In genomic region chr4:109879081-109879480, GRCh38 we compare ENCODE assay signal across 22 cellular contexts. TPM values are rescaled to one million over a fixed set of nuclear protein-coding genes. Genes with fewer than 3 reads are reported as not detected.
DNase-seq lines count a peak whose midpoint lies in the region; ATAC-seq, FAIRE-seq and TF ChIP-seq lines count a peak whose summit lies in the region.
"Had no signal": no experiment of that assay in that cellular context is flagged by ENCODE, and none has a peak within 500 bp of the region (broad histone marks: within the 10 kb centered on the region; RNA-seq: fewer than 3 reads in every experiment).

No MANE protein-coding gene starts in this region.

- no peaks in the 10 kb centered on the region for H3K9me3 Mint-ChIP-seq in activated CD4-positive, alpha-beta memory T cell treated with anti-CD3 and anti-CD28 coated beads for 36 hours
- H3K9me3 Mint-ChIP-seq: CD8-positive, alpha-beta memory T cell had no signal

- in situ Hi-C loops in K562 (cut with MboI) (no loop called here), transverse colon (cut with MboI; ENCODE audit: low pct_ligation_motif_present in 1 of 4, low pct_unique_long_range_greater_than_20kb in 1 of 4, low sequenced_read_pairs in 3 of 4) (no loop called here)

- BruUV-seq in K562 (replicated peaks; lab: Mats Ljungman, UMichigan), result no TSS peak

- no peaks in the 10 kb centered on the region for H3K4me1 Mint-ChIP-seq in activated CD4-positive, alpha-beta memory T cell treated with anti-CD3 and anti-CD28 coated beads for 36 hours (ENCODE audit: low read depth)
- H3K4me1 Mint-ChIP-seq: CD8-positive, alpha-beta memory T cell had no signal

- H3K4me3 ChIP-seq in K562 (no peak overlapping the region), pancreas (no peak overlapping the region), transverse colon (no peak overlapping the region)
- H3K4me3 ChIP-seq: SJSA1 had no signal

- H3K27me3 ChIP-seq in K562 (ENCODE audit: control insufficient read depth in 2 of 2, insufficient read depth in 2 of 2, low read length in 2 of 2), result peaks cover 0 to 19% of the 10 kb centered on the region in 2 experiments; a peak in 2 of 5 replicates
- no peaks in the 10 kb centered on the region for H3K27me3 ChIP-seq in pancreas
- H3K27me3 ChIP-seq in transverse colon, result no peaks in the 10 kb centered on the region
- H3K27me3 ChIP-seq: SJSA1 had no signal

- H3K4me2 ChIP-seq in K562 (ENCODE audit: insufficient read depth, low read length), result no peak overlapping the region

- H3K27ac ChIP-seq in K562 (ENCODE audit: extremely low read depth, low read depth, low read length), result no peak overlapping the region
- no peak overlapping the region for H3K27ac ChIP-seq in pancreas
- H3K27ac ChIP-seq in transverse colon, result no peak overlapping the region
- H3K27ac ChIP-seq: SJSA1 had no signal

- TF ChIP-seq CTCF in K562 (IDR thresholded peaks at IDR 0.05 in 2 of 3, conservative IDR thresholded peaks at IDR 0.05 in 1 of 3; ENCODE audit: insufficient read depth in 2 of 3, low read depth in 1 of 3, low read length in 3 of 3) (no peak), pancreas (IDR thresholded peaks at IDR 0.05) (no peak), transverse colon (IDR thresholded peaks at IDR 0.05) (no peak)

- TF ChIP-seq EP300 in K562 (IDR thresholded peaks at IDR 0.05; ENCODE audit: low read length) (no peak), transverse colon (IDR thresholded peaks at IDR 0.05; ENCODE audit: low read depth) (no peak)

- no peak for TF ChIP-seq RAD21 in K562 (CRISPR knock-in tag; conservative IDR thresholded peaks at IDR 0.05 in 1 of 2, IDR thresholded peaks at IDR 0.05 in 1 of 2)

- H3K4me1 ChIP-seq in K562 (replicated peaks in 1 of 2; ENCODE audit: control insufficient read depth in 2 of 2, insufficient read depth in 2 of 2, low read length in 2 of 2), result 0 out of 5 replicates have a peak, but pooled peaks cover 0 to under 1% of the 10 kb centered on the region in 2 experiments
- H3K4me1 ChIP-seq in pancreas, result peaks cover 0 to 10% (median 8%) of the 10 kb centered on the region in 3 donors
- H3K4me1 ChIP-seq in transverse colon, result no peaks in the 10 kb centered on the region
- H3K4me1 ChIP-seq: SJSA1 had no signal

- ATAC-seq in K562, result peak; percentile 20; the same call in 2 of the 3 replicates
- peak; percentile 8 to 44 (median 40) for ATAC-seq in pancreas

- H3K9me3 ChIP-seq in K562 (replicated peaks; ENCODE audit: control insufficient read depth, insufficient read depth, low read depth, low read length), result no peaks in the 10 kb centered on the region
- no peaks in the 10 kb centered on the region for H3K9me3 ChIP-seq in pancreas
- H3K9me3 ChIP-seq in transverse colon, result no peaks in the 10 kb centered on the region
- H3K9me3 ChIP-seq: SJSA1 had no signal

- peaks cover 4% of the 10 kb centered on the region for H3K27me3 Mint-ChIP-seq in activated CD4-positive, alpha-beta memory T cell treated with anti-CD3 and anti-CD28 coated beads for 36 hours

- FAIRE-seq in K562 (lab: Jason Lieb, UNC) (no peak), pancreas (lab: Jason Lieb, UNC) (no peak)

- H3K36me3 ChIP-seq in K562 (ENCODE audit: control insufficient read depth, insufficient read depth, low read length), result no peaks in the 10 kb centered on the region
- no peaks in the 10 kb centered on the region for H3K36me3 ChIP-seq in pancreas
- no peaks in the 10 kb centered on the region for H3K36me3 ChIP-seq in transverse colon
- H3K36me3 ChIP-seq: SJSA1 had no signal

- TF ChIP-seq POLR2A in K562 (conservative IDR thresholded peaks at IDR 0.05) (no peak), transverse colon (IDR thresholded peaks at IDR 0.05) (no peak)

- H3K4me3 Mint-ChIP-seq in activated CD4-positive, alpha-beta memory T cell treated with anti-CD3 and anti-CD28 coated beads for 36 hours, result no peak overlapping the region
- H3K4me3 Mint-ChIP-seq: CD8-positive, alpha-beta memory T cell had no signal

- no peaks in the 10 kb centered on the region for H4K20me1 ChIP-seq in K562 (replicated peaks; ENCODE audit: control insufficient read depth, insufficient read depth, low read length)

- no peak overlapping the region for H2AFZ ChIP-seq in K562 (ENCODE audit: low read depth, low read length)

- intact Hi-C loops in K562 (cut with micrococcal nuclease), result no loop called here
- intact Hi-C loops in pancreas (cut with DNase I), result no loop called here
- intact Hi-C loops in activated CD4-positive, alpha-beta memory T cell treated with anti-CD3 and anti-CD28 coated beads for 36 hours (cut with micrococcal nuclease), result no loop called here
- intact Hi-C loops in transverse colon (cut with DNase I; ENCODE audit: low total_unique reads), result no loop called here

- CTCF ChIA-PET in K562 (lab: Yijun Ruan, JAX; ENCODE audit: low intra/inter-chr PET ratio), result no interaction called here
- CTCF ChIA-PET in activated CD4-positive, alpha-beta memory T cell treated with anti-CD3 and anti-CD28 coated beads for 36 hours (lab: Charles Lee), result no interaction called here

- H3K9ac ChIP-seq in K562 (ENCODE audit: insufficient read depth in 1 of 2, low read depth in 2 of 2, low read length in 2 of 2), result peak overlapping the region in 1 of 2 experiments; percentile 56; a peak in 1 of 4 replicates

- H3K36me3 Mint-ChIP-seq in activated CD4-positive, alpha-beta memory T cell treated with anti-CD3 and anti-CD28 coated beads for 36 hours, result no peaks in the 10 kb centered on the region

- no peak overlapping the region for H3K27ac Mint-ChIP-seq in activated CD4-positive, alpha-beta memory T cell treated with anti-CD3 and anti-CD28 coated beads for 36 hours
- H3K27ac Mint-ChIP-seq: CD8-positive, alpha-beta memory T cell had no signal

- DNase-seq in DMS79 treated with DMSO at 0.1 percent for 48 hours (lab: John Stamatoyannopoulos, UW) (peak; percentile 5), DMS79 (lab: John Stamatoyannopoulos, UW) (no peak), COR-L47 (lab: John Stamatoyannopoulos, UW) (peak; percentile 1), K562 (ENCODE audit: extremely low read depth in 1 of 4, low spot score in 3 of 4) (no peak), pancreas (peak; percentile 44 to 77 (median 62)), transverse colon (no peak), epidermal melanocyte (ENCODE audit: insufficient read length, low spot score) (no peak)
- no peak for DNase-seq in activated CD4-positive, alpha-beta memory T cell treated with anti-CD3 and anti-CD28 coated beads for 36 hours
- DNase-seq: 8988T; AML-193; C1 segment of cervical spinal cord; CD8-positive, alpha-beta memory T cell; H7; KBM-7; MM.1S; NCI-H1048; NCI-H1436; NCI-H187 treated with DMSO at 0.1 percent for 48 hours; NCI-H226; NCI-H524 had no signal

- H3K9me1 ChIP-seq in K562 (ENCODE audit: control insufficient read depth, insufficient read depth, low read length), result peaks cover 3% of the 10 kb centered on the region

- POLR2A ChIA-PET in K562 (lab: Yijun Ruan, JAX), result interaction anchor here (0.6 to 0.8 kb wide), 4 partner anchors 9 to 39 kb away, joined by 3 to 4 read pairs (median 4); no protein-coding TSS in a partner anchor
- POLR2A ChIA-PET in activated CD4-positive, alpha-beta memory T cell treated with anti-CD3 and anti-CD28 coated beads for 36 hours (lab: Charles Lee), result no interaction called here

- 2% methylated on average over 12 of the region's 12 CpGs for WGBS in K562 (ENCODE audit: insufficient coverage, low coverage, missing lambda C conversion rate)
- 41 to 43% methylated on average over 12 of the region's 12 CpGs for WGBS in pancreas, 2 donors
- WGBS in transverse colon (ENCODE audit: low coverage in 1 of 2), 2 donors, result 82% methylated on average over 12 of the region's 12 CpGs; no CpG with 5 or more reads in 1 of the 2 donors

- H3K79me2 ChIP-seq in K562 (ENCODE audit: control insufficient read depth, insufficient read depth, low read length), result no peaks in the 10 kb centered on the region

RNA-seq across cellular contexts. Expression of gene LRIT3, which starts 31.2 kb away (rescaled TPM):
- 0.19 and 0.60 TPM in 2 replicates for total RNA-seq in K562 (2011; cell fraction: chromatin; rRNA removed; ENCODE audit: low replicate concordance)
- 0.13 and 0.17 TPM in 2 replicates for total RNA-seq in K562 (2011; cell fraction: nucleolus; rRNA removed)
- 0.15 TPM in 1 of 2 replicates, not detected in the other for total RNA-seq in K562 (2011; cell fraction: nucleoplasm; rRNA removed)
- total RNA-seq in K562 (2014; rRNA removed), result not detected in 2 replicates
- total RNA-seq in K562 (2014; rRNA removed; fragmentation: Illumina TruSeq; extraction: Trizol), result 0.04 and 0.10 TPM in 2 replicates
- 0.04 TPM in 1 of 2 replicates, not detected in the other for total RNA-seq in K562 (2015; rRNA removed; fragmentation: Illumina TruSeq; extraction: Trizol)
- total RNA-seq in K562 (2021), result not detected in 2 replicates
- 0.10 and 0.20 TPM in 2 replicates for polyA plus RNA-seq in K562 (2011; rRNA removed)
- 0.03 and 0.16 TPM in 2 replicates for polyA plus RNA-seq in K562 (2011; cell fraction: cytosol; rRNA removed)
- polyA plus RNA-seq in K562 (2011; cell fraction: nucleus; rRNA removed), result 0.26 and 0.84 TPM in 2 replicates
- polyA plus RNA-seq in K562 (2012), result 0.04 and 0.05 TPM in 2 replicates
- polyA plus RNA-seq in K562 (2014; fragmentation: Illumina TruSeq; extraction: Trizol), result 0.04 TPM in 1 of 2 replicates, not detected in the other
- not detected for polyA plus RNA-seq in K562 (2014; fragmentation: Nextera tagmentation; extraction: Ambion mirVana)
- polyA plus RNA-seq in K562 (2014; rRNA removed), result 0.07 TPM in 2 replicates
- polyA minus RNA-seq in K562 (2011; rRNA and poly(A)+ RNA removed), result 0.36 TPM in 1 of 2 replicates, not detected in the other
- 0.36 TPM in 1 of 2 replicates, not detected in the other for polyA minus RNA-seq in K562 (2011; cell fraction: cytosol; rRNA and poly(A)+ RNA removed)
- polyA minus RNA-seq in K562 (2011; cell fraction: nucleus; rRNA and poly(A)+ RNA removed), result 0.13 and 0.56 TPM in 2 replicates
- total RNA-seq in pancreas, result under 1 TPM; 0.06 to 0.16 (median 0.12) TPM
- under 1 TPM; 0.27 to 0.38 TPM for polyA plus RNA-seq in pancreas
- total RNA-seq in activated CD4-positive, alpha-beta memory T cell treated with anti-CD3 and anti-CD28 coated beads for 36 hours, result under 1 TPM; 0.10 to 0.14 TPM
- under 1 TPM in 2 of 4 donors, not detected in 2; 0.14 to 0.16 TPM for total RNA-seq in transverse colon
- total RNA-seq: SJSA1 had no signal
- polyA plus RNA-seq: AG04450; CD8-positive, alpha-beta memory T cell had no signal

RNA-seq across cellular contexts. Expression of gene EGF, which starts 33.6 kb away (rescaled TPM):
- total RNA-seq in K562 (2011; cell fraction: chromatin; rRNA removed; ENCODE audit: low replicate concordance), result 1.7 and 3.0 TPM in 2 replicates
- total RNA-seq in K562 (2011; cell fraction: nucleolus; rRNA removed), result 0.83 and 1.2 TPM in 2 replicates
- total RNA-seq in K562 (2011; cell fraction: nucleoplasm; rRNA removed), result 2.3 and 2.7 TPM in 2 replicates
- total RNA-seq in K562 (2014; rRNA removed), result 0.78 and 1.3 TPM in 2 replicates
- 1.6 and 1.7 TPM in 2 replicates for total RNA-seq in K562 (2014; rRNA removed; fragmentation: Illumina TruSeq; extraction: Trizol)
- 2.0 and 2.4 TPM in 2 replicates for total RNA-seq in K562 (2015; rRNA removed; fragmentation: Illumina TruSeq; extraction: Trizol)
- total RNA-seq in K562 (2021), result 1.2 and 1.5 TPM in 2 replicates
- 0.40 and 1.0 TPM in 2 replicates for polyA plus RNA-seq in K562 (2011; rRNA removed)
- 0.31 and 0.52 TPM in 2 replicates for polyA plus RNA-seq in K562 (2011; cell fraction: cytosol; rRNA removed)
- polyA plus RNA-seq in K562 (2011; cell fraction: nucleus; rRNA removed), result 1.2 and 2.0 TPM in 2 replicates
- 1.8 and 4.8 TPM in 2 replicates for polyA plus RNA-seq in K562 (2012)
- 0.91 TPM in 2 replicates for polyA plus RNA-seq in K562 (2014; fragmentation: Illumina TruSeq; extraction: Trizol)
- polyA plus RNA-seq in K562 (2014; fragmentation: Nextera tagmentation; extraction: Ambion mirVana), result 1 to 10 TPM in 1 of 2 experiments, under 1 TPM in 1; 0.32 to 1.0 TPM
- polyA plus RNA-seq in K562 (2014; rRNA removed), result 0.88 and 3.1 TPM in 2 replicates
- polyA minus RNA-seq in K562 (2011; rRNA and poly(A)+ RNA removed), result 1.5 and 3.1 TPM in 2 replicates
- 0.55 TPM in 1 of 2 replicates, not detected in the other for polyA minus RNA-seq in K562 (2011; cell fraction: cytosol; rRNA and poly(A)+ RNA removed)
- 0.40 and 2.4 TPM in 2 replicates for polyA minus RNA-seq in K562 (2011; cell fraction: nucleus; rRNA and poly(A)+ RNA removed)
- 10 to 100 TPM; 17.8 to 67.2 (median 28.0) TPM for total RNA-seq in pancreas
- polyA plus RNA-seq in pancreas, result 10 to 100 TPM; 12.8 to 17.1 TPM
- not detected for total RNA-seq in activated CD4-positive, alpha-beta memory T cell treated with anti-CD3 and anti-CD28 coated beads for 36 hours
- total RNA-seq in transverse colon, result 1 to 10 TPM in 2 of 4 donors, under 1 TPM in 2; 0.79 to 3.1 (median 1.1) TPM
- total RNA-seq: CD8-positive, alpha-beta memory T cell had no signal
- polyA plus RNA-seq: CD8-positive, alpha-beta memory T cell had no signal

RNA-seq across cellular contexts. Expression of gene RRH, which starts 51.3 kb away (rescaled TPM):
- total RNA-seq in K562 (2011; cell fraction: chromatin; rRNA removed; ENCODE audit: low replicate concordance), result 0.60 and 0.97 TPM in 2 replicates
- 0.17 TPM in 1 of 2 replicates, not detected in the other for total RNA-seq in K562 (2011; cell fraction: nucleolus; rRNA removed)
- 0.81 and 2.2 TPM in 2 replicates for total RNA-seq in K562 (2011; cell fraction: nucleoplasm; rRNA removed)
- total RNA-seq in K562 (2014; rRNA removed), result not detected in 2 replicates
- 0.16 TPM in 1 of 2 replicates, not detected in the other for total RNA-seq in K562 (2014; rRNA removed; fragmentation: Illumina TruSeq; extraction: Trizol)
- total RNA-seq in K562 (2015; rRNA removed; fragmentation: Illumina TruSeq; extraction: Trizol), result 0.18 TPM in 1 of 2 replicates, not detected in the other
- total RNA-seq in K562 (2021), result not detected in 2 replicates
- 0.28 and 0.31 TPM in 2 replicates for polyA plus RNA-seq in K562 (2011; rRNA removed)
- polyA plus RNA-seq in K562 (2011; cell fraction: cytosol; rRNA removed), result 0.04 and 0.15 TPM in 2 replicates
- 0.48 and 0.86 TPM in 2 replicates for polyA plus RNA-seq in K562 (2011; cell fraction: nucleus; rRNA removed)
- polyA plus RNA-seq in K562 (2012), result not detected in 2 replicates
- polyA plus RNA-seq in K562 (2014; fragmentation: Illumina TruSeq; extraction: Trizol), result 0.14 and 0.18 TPM in 2 replicates
- under 1 TPM; 0.04 to 0.07 TPM for polyA plus RNA-seq in K562 (2014; fragmentation: Nextera tagmentation; extraction: Ambion mirVana)
- 0.05 and 0.07 TPM in 2 replicates for polyA plus RNA-seq in K562 (2014; rRNA removed)
- polyA minus RNA-seq in K562 (2011; rRNA and poly(A)+ RNA removed), result 0.51 TPM in 1 of 2 replicates, not detected in the other
- not detected in 2 replicates for polyA minus RNA-seq in K562 (2011; cell fraction: cytosol; rRNA and poly(A)+ RNA removed)
- 0.67 TPM in 1 of 2 replicates, not detected in the other for polyA minus RNA-seq in K562 (2011; cell fraction: nucleus; rRNA and poly(A)+ RNA removed)
- under 1 TPM in 2 of 6 donors, not detected in 4; 0.16 to 0.18 TPM for total RNA-seq in pancreas
- polyA plus RNA-seq in pancreas, result under 1 TPM; 0.09 to 0.15 TPM
- under 1 TPM; 0.14 to 0.19 TPM for total RNA-seq in activated CD4-positive, alpha-beta memory T cell treated with anti-CD3 and anti-CD28 coated beads for 36 hours
- not detected for total RNA-seq in transverse colon
- total RNA-seq: H7, SJSA1 had no signal
- polyA plus RNA-seq: CD8-positive, alpha-beta memory T cell had no signal

Comparison
In these comparisons a context has a peak if more than half of its experiments do, and no peak if none do; other contexts are left out.
1. DNase-seq: peak in DMS79 treated with DMSO at 0.1 percent for 48 hours (single experiment), COR-L47 (single experiment) and pancreas (6 of 6); none in DMS79 (single experiment), K562 (0 of 4), activated CD4-positive, alpha-beta memory T cell treated with anti-CD3 and anti-CD28 coated beads for 36 hours (single experiment), transverse colon (single experiment) and epidermal melanocyte (single experiment).
2. RNA of gene EGF, which starts 33.6 kb away (total RNA-seq): 17.8 to 67.2 TPM in pancreas; 0.78 to 3.0 TPM in K562, 0.79 to 3.1 TPM in transverse colon and not detected in activated CD4-positive, alpha-beta memory T cell treated with anti-CD3 and anti-CD28 coated beads for 36 hours; every median in the first group is over 4 times any median in the second.